ENCODE assay signal across 1 cellular context in genomic region chr21:39022035-39022900, GRCh38.
TF ChIP-seq lines count a peak whose summit lies in the region.

No MANE protein-coding gene starts in this region.

TF ChIP-seq in SK-N-SH, 30 proteins besides CTCF, POLR2A, EP300 and RAD21 (continued from another document):
- TF ChIP-seq PBX3 (IDR thresholded peaks at IDR 0.05) = no peak
- TF ChIP-seq RXRA (IDR thresholded peaks at IDR 0.05; ENCODE audit: borderline replicate concordance, low read depth) = no peak
- no peak for TF ChIP-seq ELF1 (IDR thresholded peaks at IDR 0.05)
